21 cellular contexts compared by ENCODE assay signal in the genomic region with DNA sequence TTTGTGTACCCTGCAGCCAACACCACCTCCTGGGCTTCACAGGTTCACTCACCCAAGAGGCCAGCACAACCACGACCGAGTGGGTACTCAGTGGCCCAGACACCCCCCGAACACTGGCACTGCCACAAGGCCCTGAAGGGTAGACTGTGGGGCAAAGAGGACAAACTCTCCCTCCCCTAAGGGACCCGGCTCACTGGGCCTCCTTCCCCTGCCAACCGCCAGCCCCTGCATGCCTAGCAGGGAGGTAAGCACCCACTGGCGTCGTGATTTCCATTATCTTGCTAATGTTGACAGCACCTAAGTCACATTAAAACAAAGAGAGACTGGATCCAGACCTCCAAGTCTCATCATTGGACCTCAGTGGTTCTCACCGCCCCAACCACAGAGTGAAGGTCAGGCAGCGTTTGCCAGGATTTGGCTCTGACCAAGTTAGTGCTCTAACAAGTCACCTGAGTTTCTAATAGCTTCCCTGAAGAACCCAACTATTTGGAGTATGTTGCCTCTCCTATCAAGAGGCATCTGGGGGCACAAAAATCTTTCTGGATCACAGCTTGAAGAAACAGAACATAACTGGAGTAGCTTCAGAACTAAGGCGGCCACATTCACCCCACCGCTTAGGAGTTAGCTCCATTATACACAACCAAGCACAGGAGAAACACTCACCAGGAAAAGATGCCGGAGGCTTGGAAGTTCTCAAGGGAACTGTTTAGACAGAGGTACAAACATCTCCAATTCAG. TPM values are rescaled to one million over a fixed set of nuclear protein-coding genes. Genes with fewer than 3 reads are reported as not detected.
DNase-seq lines count a peak whose midpoint lies in the region; ATAC-seq and TF ChIP-seq lines count a peak whose summit lies in the region.
"Had no signal": no experiment of that assay in that cellular context is flagged by ENCODE, and none has a peak within 500 bp of the region (broad histone marks: within the 10 kb centered on the region; RNA-seq: fewer than 3 reads in every experiment).

No MANE protein-coding gene starts in this region.

- CTCF ChIA-PET in Calu3 (lab: Charles Lee) (no interaction called here), GM10248 (lab: Yijun Ruan, JAX) (interaction anchor here (0.9 to 4.3 kb wide), 6 partner anchors 8 to 58 kb away, joined by 3 to 23 read pairs (median 5); no protein-coding TSS in a partner anchor)
- CTCF ChIA-PET in activated naive CD4-positive, alpha-beta T cell treated with anti-CD3 and anti-CD28 coated beads, Interleukin-2, amount 10 ng/mL, durations not matched to agents 7 days and 5 days (lab: Charles Lee), result no interaction called here

- DNase-seq in heart left ventricle (peak in 1 of 5 donors; percentile 14), Right ventricle myocardium superior (no peak), colonic mucosa (peak; percentile 7), upper lobe of right lung (peak; percentile 46), Calu3 (no peak), GM10248 (ENCODE audit: extremely low spot score) (no peak)
- DNase-seq in activated naive CD4-positive, alpha-beta T cell treated with anti-CD3 and anti-CD28 coated beads, Interleukin-2, amount 10 ng/mL, durations not matched to agents 7 days and 5 days, result no peak
- DNase-seq: activated CD4-positive, alpha-beta T cell treated with anti-CD3 and anti-CD28 coated beads, Interleukin-2, amount 50 U/mL, for 48 hours; activated naive CD8-positive, alpha-beta T cell treated with anti-CD3 and anti-CD28 coated beads, Interleukin-2, amount 50 U/mL, for 24 hours; DMS153; GF-D8; H7; lower lobe of right lung; naive B cell; NCI-H748 treated with DMSO at 0.1 percent for 48 hours; SHP77 treated with DMSO at 0.1 percent for 48 hours; stimulated activated CD4-positive, alpha-beta T cell treated with anti-CD3 and anti-CD28 coated beads, Interleukin-4, amount 100 ng/mL, for 24 hours had no signal

- H3K4me3 Mint-ChIP-seq in Calu3 (ENCODE audit: low read depth, unreplicated experiment), result no peak overlapping the region
- no peak overlapping the region for H3K4me3 Mint-ChIP-seq in activated naive CD4-positive, alpha-beta T cell treated with anti-CD3 and anti-CD28 coated beads, Interleukin-2, amount 10 ng/mL, durations not matched to agents 7 days and 5 days
- H3K4me3 Mint-ChIP-seq: activated naive CD8-positive, alpha-beta T cell treated with anti-CD3 and anti-CD28 coated beads, Interleukin-2, amount 50 U/mL, for 24 hours; naive B cell; T-cell had no signal

- H3K27ac Mint-ChIP-seq in Calu3 (ENCODE audit: unreplicated experiment), result no peak overlapping the region
- no peak overlapping the region for H3K27ac Mint-ChIP-seq in activated naive CD4-positive, alpha-beta T cell treated with anti-CD3 and anti-CD28 coated beads, Interleukin-2, amount 10 ng/mL, durations not matched to agents 7 days and 5 days
- H3K27ac Mint-ChIP-seq: activated naive CD8-positive, alpha-beta T cell treated with anti-CD3 and anti-CD28 coated beads, Interleukin-2, amount 50 U/mL, for 24 hours; T-cell had no signal

- peaks cover 0 to 2% (median 0%) of the 10 kb centered on the region in 12 donors for H3K9me3 ChIP-seq in heart left ventricle
- no peaks in the 10 kb centered on the region for H3K9me3 ChIP-seq in colonic mucosa
- H3K9me3 ChIP-seq in muscle layer of duodenum (ENCODE audit: control insufficient read depth in 1 of 2, low read length in 2 of 2), result no peaks in the 10 kb centered on the region
- H3K9me3 ChIP-seq in upper lobe of right lung, result no peaks in the 10 kb centered on the region
- H3K9me3 ChIP-seq: lower lobe of right lung had no signal

- no peak overlapping the region for H3K4me3 ChIP-seq in heart left ventricle
- no peak overlapping the region for H3K4me3 ChIP-seq in colonic mucosa
- no peak overlapping the region for H3K4me3 ChIP-seq in muscle layer of duodenum (ENCODE audit: low read depth in 1 of 2, low read length in 2 of 2)
- no peak overlapping the region for H3K4me3 ChIP-seq in upper lobe of right lung
- H3K4me3 ChIP-seq: lower lobe of right lung, smooth muscle cell had no signal

- H3K27me3 ChIP-seq in heart left ventricle, result no peaks in the 10 kb centered on the region
- no peaks in the 10 kb centered on the region for H3K27me3 ChIP-seq in colonic mucosa
- no peaks in the 10 kb centered on the region for H3K27me3 ChIP-seq in muscle layer of duodenum (ENCODE audit: low read depth, low read length)
- H3K27me3 ChIP-seq in upper lobe of right lung, result no peaks in the 10 kb centered on the region

- no peaks in the 10 kb centered on the region for H3K27me3 Mint-ChIP-seq in Calu3 (ENCODE audit: unreplicated experiment)
- no peaks in the 10 kb centered on the region for H3K27me3 Mint-ChIP-seq in activated naive CD4-positive, alpha-beta T cell treated with anti-CD3 and anti-CD28 coated beads, Interleukin-2, amount 10 ng/mL, durations not matched to agents 7 days and 5 days
- H3K27me3 Mint-ChIP-seq: activated naive CD8-positive, alpha-beta T cell treated with anti-CD3 and anti-CD28 coated beads, Interleukin-2, amount 50 U/mL, for 24 hours; naive B cell; T-cell had no signal

- BruUV-seq in Calu3 (replicated peaks; lab: Mats Ljungman, UMichigan), result no TSS peak

- WGBS in heart left ventricle, 4 donors, result 63 to 81% (median 73%) methylated on average over 10 to 12 of the region's 12 CpGs

- H3K36me3 Mint-ChIP-seq in Calu3 (ENCODE audit: insufficient read depth, unreplicated experiment), result no peaks in the 10 kb centered on the region
- H3K36me3 Mint-ChIP-seq in activated naive CD4-positive, alpha-beta T cell treated with anti-CD3 and anti-CD28 coated beads, Interleukin-2, amount 10 ng/mL, durations not matched to agents 7 days and 5 days, result peaks cover 51% of the 10 kb centered on the region

- TF ChIP-seq CTCF in heart left ventricle (IDR thresholded peaks at IDR 0.05) (no peak), colonic mucosa (IDR thresholded peaks at IDR 0.05) (no peak), upper lobe of right lung (IDR thresholded peaks at IDR 0.05) (no peak), Calu3 (IDR thresholded peaks at IDR 0.05; ENCODE audit: unreplicated experiment) (no peak), GM10248 (IDR thresholded peaks at IDR 0.05; ENCODE audit: control extremely low read depth, extremely low read depth, low read depth, missing control alignments) (no peak)

- intact Hi-C loops in heart left ventricle (cut with DNase I) (no loop called here), Right ventricle myocardium superior (cut with DNase I) (no loop called here), colonic mucosa (cut with DNase I) (no loop called here), upper lobe of right lung (cut with DNase I) (no loop called here), Calu3 (cut with micrococcal nuclease; ENCODE audit: unreplicated experiment) (no loop called here)

- H3K27ac ChIP-seq in heart left ventricle (peak overlapping the region in 9 of 12 donors; percentile 25 to 70 (median 46)), colonic mucosa (no peak overlapping the region), muscle layer of duodenum (ENCODE audit: low read length) (peak overlapping the region; percentile 70), upper lobe of right lung (no peak overlapping the region)
- H3K27ac ChIP-seq: lower lobe of right lung, parathyroid adenoma had no signal

- H3K36me3 ChIP-seq in heart left ventricle, result peaks cover 0 to 83% (median 62%) of the 10 kb centered on the region in 9 donors
- no peaks in the 10 kb centered on the region for H3K36me3 ChIP-seq in colonic mucosa
- peaks cover 44 to 55% of the 10 kb centered on the region in 2 donors for H3K36me3 ChIP-seq in muscle layer of duodenum (ENCODE audit: control insufficient read depth in 1 of 2, insufficient read depth in 2 of 2, low read length in 2 of 2)
- peaks cover 60% of the 10 kb centered on the region for H3K36me3 ChIP-seq in upper lobe of right lung

- no peaks in the 10 kb centered on the region for H3K4me1 Mint-ChIP-seq in Calu3 (ENCODE audit: low read depth, unreplicated experiment)
- H3K4me1 Mint-ChIP-seq in activated naive CD4-positive, alpha-beta T cell treated with anti-CD3 and anti-CD28 coated beads, Interleukin-2, amount 10 ng/mL, durations not matched to agents 7 days and 5 days, result no peaks in the 10 kb centered on the region
- H3K4me1 Mint-ChIP-seq: activated naive CD8-positive, alpha-beta T cell treated with anti-CD3 and anti-CD28 coated beads, Interleukin-2, amount 50 U/mL, for 24 hours; T-cell had no signal

- TF ChIP-seq POLR2A in heart left ventricle (IDR thresholded peaks at IDR 0.05), result no peak

- no peaks in the 10 kb centered on the region for H3K9me3 Mint-ChIP-seq in Calu3 (ENCODE audit: low read depth, unreplicated experiment)
- no peaks in the 10 kb centered on the region for H3K9me3 Mint-ChIP-seq in activated naive CD4-positive, alpha-beta T cell treated with anti-CD3 and anti-CD28 coated beads, Interleukin-2, amount 10 ng/mL, durations not matched to agents 7 days and 5 days
- H3K9me3 Mint-ChIP-seq: activated naive CD8-positive, alpha-beta T cell treated with anti-CD3 and anti-CD28 coated beads, Interleukin-2, amount 50 U/mL, for 24 hours had no signal

- peaks cover 0 to 52% (median 11%) of the 10 kb centered on the region in 12 donors for H3K4me1 ChIP-seq in heart left ventricle
- H3K4me1 ChIP-seq in colonic mucosa, result no peaks in the 10 kb centered on the region
- H3K4me1 ChIP-seq in muscle layer of duodenum (ENCODE audit: control insufficient read depth in 1 of 2, insufficient read depth in 2 of 2, low read length in 2 of 2), result peaks cover 0 to 30% of the 10 kb centered on the region in 2 donors
- H3K4me1 ChIP-seq in upper lobe of right lung, result no peaks in the 10 kb centered on the region
- H3K4me1 ChIP-seq: lower lobe of right lung, parathyroid adenoma had no signal

- POLR2A ChIA-PET in GM10248 (lab: Yijun Ruan, JAX), result no interaction called here

- ATAC-seq in heart left ventricle, result peak in 1 of 4 donors; percentile 2
- no peak for ATAC-seq in Right ventricle myocardium superior (ENCODE audit: poor library complexity)
- ATAC-seq in upper lobe of right lung, result no peak
- ATAC-seq: activated naive CD8-positive, alpha-beta T cell treated with anti-CD3 and anti-CD28 coated beads, Interleukin-2, amount 50 U/mL, for 24 hours; T-cell had no signal

- no peak overlapping the region for H3K9ac ChIP-seq in colonic mucosa (ENCODE audit: low read depth in 2 of 2, low read length in 2 of 2)
- H3K9ac ChIP-seq: parathyroid adenoma had no signal

RNA-seq across cellular contexts. Expression of a gene that starts 14.0 kb away (rescaled TPM):
- total RNA-seq in heart left ventricle (10 to 100 TPM; 22.6 to 61.3 (median 31.9) TPM), Right ventricle myocardium superior (23.2 TPM), colonic mucosa (10 to 100 TPM; 43.9 to 63.3 TPM), upper lobe of right lung (73.5 TPM), Calu3 (2022) (29.9 and 30.7 TPM in 2 replicates)
- polyA plus RNA-seq in heart left ventricle, result 10 to 100 TPM; 16.2 to 58.5 TPM

RNA-seq across cellular contexts. Expression of a gene that starts 51.3 kb away (rescaled TPM):
- total RNA-seq in heart left ventricle (100 to 1,000 TPM in 5 of 9 donors, 10 to 100 TPM in 4; 57.5 to 177 (median 104) TPM), Right ventricle myocardium superior (143 TPM), colonic mucosa (10 to 100 TPM; 29.0 to 32.0 TPM), upper lobe of right lung (37.2 TPM), Calu3 (2022) (3.6 TPM in 2 replicates)
- polyA plus RNA-seq in heart left ventricle, result 10 to 100 TPM; 43.5 to 78.9 TPM
- total RNA-seq: H7 had no signal

RNA-seq across cellular contexts. Expression of a gene that starts 57.5 kb away (rescaled TPM):
- total RNA-seq in heart left ventricle (1 to 10 TPM in 5 of 9 donors, under 1 TPM in 4; 0.35 to 8.4 (median 1.5) TPM), Right ventricle myocardium superior (0.48 TPM), colonic mucosa (1 to 10 TPM in 1 of 2 donors, under 1 TPM in 1; 0.47 to 1.1 TPM), upper lobe of right lung (9.6 TPM), Calu3 (2022) (not detected in 2 replicates)
- 1 to 10 TPM; 1.2 to 1.4 TPM for polyA plus RNA-seq in heart left ventricle
- total RNA-seq: H7, smooth muscle cell had no signal

Comparison
In these comparisons a context has a peak if more than half of its experiments do, and no peak if none do; other contexts are left out.
1. DNase-seq: peak in colonic mucosa (single experiment) and upper lobe of right lung (single experiment); none in Right ventricle myocardium superior (single experiment), Calu3 (single experiment), GM10248 (single experiment) and activated naive CD4-positive, alpha-beta T cell treated with anti-CD3 and anti-CD28 coated beads, Interleukin-2, amount 10 ng/mL, durations not matched to agents 7 days and 5 days (single experiment).
2. H3K27ac ChIP-seq: peak in heart left ventricle (9 of 12) and muscle layer of duodenum (single experiment); none in colonic mucosa (single experiment) and upper lobe of right lung (single experiment).